In the genomic region with DNA sequence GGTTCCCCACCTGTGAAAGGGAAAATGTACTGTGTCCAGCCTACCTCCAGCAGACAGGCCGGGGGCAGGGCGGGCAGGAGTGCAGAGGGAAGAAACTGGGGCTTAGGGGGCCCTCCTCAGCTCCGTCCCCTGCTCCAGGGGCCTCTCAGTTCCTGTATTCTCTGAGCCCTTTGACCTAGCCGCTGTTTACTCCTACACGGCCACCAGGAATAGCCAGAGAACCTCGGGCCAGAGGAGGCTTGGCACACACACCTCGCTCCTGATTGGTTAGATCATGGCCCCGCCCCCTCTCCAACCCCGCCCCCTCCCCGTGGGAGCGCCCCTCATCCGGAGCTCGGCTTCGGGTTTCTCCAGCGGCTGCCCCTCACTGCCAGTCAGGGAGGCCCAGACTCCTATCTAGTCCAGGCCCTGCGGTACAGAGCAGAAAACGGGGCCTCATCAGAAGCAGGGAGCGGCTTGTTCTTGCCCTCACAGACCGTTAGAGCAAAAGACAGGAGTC, we compare ENCODE assay signal across 8 cellular contexts. TPM values are rescaled to one million over a fixed set of nuclear protein-coding genes. Genes with fewer than 3 reads are reported as not detected.
DNase-seq lines count a peak whose midpoint lies in the region; ATAC-seq and TF ChIP-seq lines count a peak whose summit lies in the region.

No MANE protein-coding gene starts in this region.

- DNase-seq in activated CD4-positive, alpha-beta memory T cell treated with anti-CD3 and anti-CD28 coated beads for 36 hours = peak; percentile 51
- DNase-seq in activated CD4-positive, alpha-beta memory T cell treated with anti-CD3 and anti-CD28 coated beads, Interleukin-2, amount 10 ng/mL, durations not matched to agents 7 days and 5 days = no peak
- DNase-seq in Peyer's patch (peak; percentile 46 to 78 (median 72)), dorsolateral prefrontal cortex (peak; percentile 68 to 88 (median 78)), lower lobe of right lung (peak; percentile 83), DMS153 treated with DMSO at 0.1 percent for 48 hours (lab: John Stamatoyannopoulos, UW; ENCODE audit: unreplicated experiment) (no peak), DMS53 (lab: John Stamatoyannopoulos, UW) (no peak)

- no peak for TF ChIP-seq POLR2A in Peyer's patch (IDR thresholded peaks at IDR 0.05)

- ATAC-seq in lower lobe of right lung = peak; percentile 74 to 79

- H3K27me3 ChIP-seq in Peyer's patch = no peaks in the 10 kb centered on the region
- H3K27me3 ChIP-seq in dorsolateral prefrontal cortex = no peaks in the 10 kb centered on the region
- no peaks in the 10 kb centered on the region for H3K27me3 ChIP-seq in lower lobe of right lung (ENCODE audit: low read depth)
- H3K27me3 ChIP-seq in stomach smooth muscle (ENCODE audit: control insufficient read depth in 1 of 2, insufficient read depth in 2 of 2, low read length in 2 of 2) = no peaks in the 10 kb centered on the region

- H3K4me1 ChIP-seq in Peyer's patch = peaks cover 0 to 44% (median 17%) of the 10 kb centered on the region in 4 donors
- peaks cover 46% of the 10 kb centered on the region for H3K4me1 ChIP-seq in lower lobe of right lung
- peaks cover 36% of the 10 kb centered on the region for H3K4me1 ChIP-seq in stomach smooth muscle (ENCODE audit: control insufficient read depth, insufficient read depth, low read length)

- H3K36me3 ChIP-seq in Peyer's patch (peaks cover 0 to 37% (median 0%) of the 10 kb centered on the region in 3 donors), lower lobe of right lung (peaks cover 43% of the 10 kb centered on the region), stomach smooth muscle (ENCODE audit: control insufficient read depth in 2 of 2, insufficient read depth in 2 of 2, low read length in 2 of 2) (peaks cover 37 to 39% of the 10 kb centered on the region in 2 donors)

- H3K27me3 Mint-ChIP-seq in activated CD4-positive, alpha-beta memory T cell treated with anti-CD3 and anti-CD28 coated beads for 36 hours = no peaks in the 10 kb centered on the region
- H3K27me3 Mint-ChIP-seq in activated CD4-positive, alpha-beta memory T cell treated with anti-CD3 and anti-CD28 coated beads, Interleukin-2, amount 10 ng/mL, durations not matched to agents 7 days and 5 days = no peaks in the 10 kb centered on the region

- H3K27ac Mint-ChIP-seq in activated CD4-positive, alpha-beta memory T cell treated with anti-CD3 and anti-CD28 coated beads for 36 hours = no peak overlapping the region
- H3K27ac Mint-ChIP-seq in activated CD4-positive, alpha-beta memory T cell treated with anti-CD3 and anti-CD28 coated beads, Interleukin-2, amount 10 ng/mL, durations not matched to agents 7 days and 5 days = no peak overlapping the region

- peak overlapping the region; percentile 32 for H3K4me3 Mint-ChIP-seq in activated CD4-positive, alpha-beta memory T cell treated with anti-CD3 and anti-CD28 coated beads for 36 hours
- no peak overlapping the region for H3K4me3 Mint-ChIP-seq in activated CD4-positive, alpha-beta memory T cell treated with anti-CD3 and anti-CD28 coated beads, Interleukin-2, amount 10 ng/mL, durations not matched to agents 7 days and 5 days

- H3K9ac ChIP-seq in stomach smooth muscle (ENCODE audit: low read length in 2 of 2) = peak overlapping the region in 1 of 2 donors; percentile 21

- POLR2A ChIA-PET in activated CD4-positive, alpha-beta memory T cell treated with anti-CD3 and anti-CD28 coated beads for 36 hours (lab: Charles Lee) = no interaction called here
- POLR2A ChIA-PET in activated CD4-positive, alpha-beta memory T cell treated with anti-CD3 and anti-CD28 coated beads, Interleukin-2, amount 10 ng/mL, durations not matched to agents 7 days and 5 days (lab: Charles Lee) = interaction anchor here (1.2 kb wide), 1 partner anchor 115 kb away, joined by 3 read pairs; no protein-coding TSS in a partner anchor

- CTCF ChIA-PET in activated CD4-positive, alpha-beta memory T cell treated with anti-CD3 and anti-CD28 coated beads for 36 hours (lab: Charles Lee) = interaction anchor here (0.6 to 2.3 kb wide), 3 partner anchors 24 to 162 kb away, joined by 5 to 11 read pairs (median 7); partner anchors contain the start of gene TOR2A
- CTCF ChIA-PET in activated CD4-positive, alpha-beta memory T cell treated with anti-CD3 and anti-CD28 coated beads, Interleukin-2, amount 10 ng/mL, durations not matched to agents 7 days and 5 days (lab: Charles Lee) = interaction anchor here (0.6 kb wide), 1 partner anchor 307 kb away, joined by 3 read pairs; no protein-coding TSS in a partner anchor

- peaks cover 9% of the 10 kb centered on the region for H3K9me3 Mint-ChIP-seq in activated CD4-positive, alpha-beta memory T cell treated with anti-CD3 and anti-CD28 coated beads for 36 hours
- peaks cover 8% of the 10 kb centered on the region for H3K9me3 Mint-ChIP-seq in activated CD4-positive, alpha-beta memory T cell treated with anti-CD3 and anti-CD28 coated beads, Interleukin-2, amount 10 ng/mL, durations not matched to agents 7 days and 5 days

- peaks cover 0 to 3% (median 1%) of the 10 kb centered on the region in 4 donors for H3K9me3 ChIP-seq in Peyer's patch
- no peaks in the 10 kb centered on the region for H3K9me3 ChIP-seq in lower lobe of right lung
- peaks cover 7 to 8% of the 10 kb centered on the region in 2 donors for H3K9me3 ChIP-seq in stomach smooth muscle (ENCODE audit: control insufficient read depth in 2 of 2, low read length in 2 of 2)

- intact Hi-C loops in activated CD4-positive, alpha-beta memory T cell treated with anti-CD3 and anti-CD28 coated beads for 36 hours (cut with micrococcal nuclease) = no loop called here
- intact Hi-C loops in dorsolateral prefrontal cortex (cut with DNase I) (no loop called here), lower lobe of right lung (cut with DNase I) (no loop called here)

- peaks cover 30% of the 10 kb centered on the region for H3K4me1 Mint-ChIP-seq in activated CD4-positive, alpha-beta memory T cell treated with anti-CD3 and anti-CD28 coated beads for 36 hours (ENCODE audit: low read depth)
- peaks cover 51% of the 10 kb centered on the region for H3K4me1 Mint-ChIP-seq in activated CD4-positive, alpha-beta memory T cell treated with anti-CD3 and anti-CD28 coated beads, Interleukin-2, amount 10 ng/mL, durations not matched to agents 7 days and 5 days

- H3K27ac ChIP-seq in Peyer's patch (peak overlapping the region; percentile 52 to 89 (median 78)), dorsolateral prefrontal cortex (peak overlapping the region; percentile 39 to 95 (median 89)), lower lobe of right lung (peak overlapping the region; percentile 91), stomach smooth muscle (ENCODE audit: low read length) (peak overlapping the region; percentile 73)

- TF ChIP-seq CTCF in Peyer's patch (IDR thresholded peaks at IDR 0.05) (no peak), dorsolateral prefrontal cortex (IDR thresholded peaks at IDR 0.05 in 54 of 56, conservative IDR thresholded peaks at IDR 0.05 in 2 of 56; ENCODE audit: low read depth in 1 of 56, partially characterized antibody in 56 of 56) (peak in 7 of 56 donors; percentile 8 to 25 (median 18)), lower lobe of right lung (IDR thresholded peaks at IDR 0.05) (no peak)

- peaks cover 47% of the 10 kb centered on the region for H3K36me3 Mint-ChIP-seq in activated CD4-positive, alpha-beta memory T cell treated with anti-CD3 and anti-CD28 coated beads for 36 hours
- peaks cover 70% of the 10 kb centered on the region for H3K36me3 Mint-ChIP-seq in activated CD4-positive, alpha-beta memory T cell treated with anti-CD3 and anti-CD28 coated beads, Interleukin-2, amount 10 ng/mL, durations not matched to agents 7 days and 5 days (ENCODE audit: low read depth)

- H3K4me3 ChIP-seq in Peyer's patch (peak overlapping the region in 3 of 4 donors; percentile 13 to 68 (median 33)), dorsolateral prefrontal cortex (peak overlapping the region in 54 of 59 donors; percentile 8 to 98 (median 89)), lower lobe of right lung (peak overlapping the region; percentile 99), stomach smooth muscle (ENCODE audit: low read length in 2 of 2) (peak overlapping the region in 1 of 2 donors; percentile 68)

RNA-seq across cellular contexts. Expression of gene ST6GALNAC6, which starts 2.2 kb away (rescaled TPM):
- 10 to 100 TPM; 50.1 to 53.8 TPM for total RNA-seq in activated CD4-positive, alpha-beta memory T cell treated with anti-CD3 and anti-CD28 coated beads for 36 hours
- 100 to 1,000 TPM; 141 to 146 TPM for total RNA-seq in activated CD4-positive, alpha-beta memory T cell treated with anti-CD3 and anti-CD28 coated beads, Interleukin-2, amount 10 ng/mL, durations not matched to agents 7 days and 5 days
- total RNA-seq in Peyer's patch = 10 to 100 TPM in 3 of 4 donors, 1 to 10 TPM in 1; 7.7 to 88.3 (median 18.9) TPM
- 100 to 1,000 TPM in 113 of 120 experiments, 10 to 100 TPM in 7; 52.7 to 225 (median 137) TPM for total RNA-seq in dorsolateral prefrontal cortex
- total RNA-seq in lower lobe of right lung = 82.0 TPM

RNA-seq across cellular contexts. Expression of gene ST6GALNAC4, which starts 19.6 kb away (rescaled TPM):
- total RNA-seq in activated CD4-positive, alpha-beta memory T cell treated with anti-CD3 and anti-CD28 coated beads for 36 hours = 10 to 100 TPM; 21.2 to 23.5 TPM
- total RNA-seq in activated CD4-positive, alpha-beta memory T cell treated with anti-CD3 and anti-CD28 coated beads, Interleukin-2, amount 10 ng/mL, durations not matched to agents 7 days and 5 days = 10 to 100 TPM; 19.4 to 21.5 TPM
- total RNA-seq in Peyer's patch (100 to 1,000 TPM in 1 of 4 donors, 10 to 100 TPM in 3; 39.9 to 119 (median 46.7) TPM), dorsolateral prefrontal cortex (10 to 100 TPM; 13.2 to 58.0 (median 23.6) TPM), lower lobe of right lung (45.6 TPM)

RNA-seq across cellular contexts. Expression of gene AK1, which starts 19.8 kb away (rescaled TPM):
- 10 to 100 TPM; 27.7 to 28.5 TPM for total RNA-seq in activated CD4-positive, alpha-beta memory T cell treated with anti-CD3 and anti-CD28 coated beads for 36 hours
- 10 to 100 TPM; 80.9 to 81.9 TPM for total RNA-seq in activated CD4-positive, alpha-beta memory T cell treated with anti-CD3 and anti-CD28 coated beads, Interleukin-2, amount 10 ng/mL, durations not matched to agents 7 days and 5 days
- total RNA-seq in Peyer's patch = 10 to 100 TPM in 3 of 4 donors, 1 to 10 TPM in 1; 2.5 to 22.3 (median 18.4) TPM
- 100 to 1,000 TPM in 108 of 120 experiments, 10 to 100 TPM in 12; 58.9 to 165 (median 129) TPM for total RNA-seq in dorsolateral prefrontal cortex
- total RNA-seq in lower lobe of right lung = 185 TPM

RNA-seq across cellular contexts. Expression of gene PIP5KL1, which starts 33.3 kb away (rescaled TPM):
- total RNA-seq in activated CD4-positive, alpha-beta memory T cell treated with anti-CD3 and anti-CD28 coated beads for 36 hours = 1 to 10 TPM in 1 of 2 experiments, under 1 TPM in 1; 0.94 to 2.9 TPM
- total RNA-seq in activated CD4-positive, alpha-beta memory T cell treated with anti-CD3 and anti-CD28 coated beads, Interleukin-2, amount 10 ng/mL, durations not matched to agents 7 days and 5 days = 1 to 10 TPM; 1.5 to 1.9 TPM
- total RNA-seq in Peyer's patch = 1 to 10 TPM in 1 of 4 donors, not detected in 3; 2.5 TPM
- total RNA-seq in dorsolateral prefrontal cortex = 10 to 100 TPM in 5 of 120 experiments, 1 to 10 TPM in 115; 1.2 to 13.2 (median 5.0) TPM
- 11.5 TPM for total RNA-seq in lower lobe of right lung

RNA-seq across cellular contexts. Expression of gene DPM2, which starts 40.4 kb away (rescaled TPM):
- total RNA-seq in activated CD4-positive, alpha-beta memory T cell treated with anti-CD3 and anti-CD28 coated beads for 36 hours = 10 to 100 TPM; 41.5 to 42.0 TPM
- total RNA-seq in activated CD4-positive, alpha-beta memory T cell treated with anti-CD3 and anti-CD28 coated beads, Interleukin-2, amount 10 ng/mL, durations not matched to agents 7 days and 5 days = 10 to 100 TPM; 48.2 TPM
- 10 to 100 TPM; 20.6 to 27.3 (median 22.1) TPM for total RNA-seq in Peyer's patch
- 10 to 100 TPM; 23.7 to 41.9 (median 31.9) TPM for total RNA-seq in dorsolateral prefrontal cortex
- total RNA-seq in lower lobe of right lung = 33.7 TPM

Comparison
In these comparisons a context has a peak if more than half of its experiments do, and no peak if none do; other contexts are left out.
1. DNase-seq: peak in activated CD4-positive, alpha-beta memory T cell treated with anti-CD3 and anti-CD28 coated beads for 36 hours (single experiment), Peyer's patch (3 of 3), dorsolateral prefrontal cortex (10 of 10) and lower lobe of right lung (single experiment); none in activated CD4-positive, alpha-beta memory T cell treated with anti-CD3 and anti-CD28 coated beads, Interleukin-2, amount 10 ng/mL, durations not matched to agents 7 days and 5 days (single experiment), DMS153 treated with DMSO at 0.1 percent for 48 hours (single experiment) and DMS53 (single experiment).
2. Peak in every context shown above with its lines, with median percentiles within 50 percentile points of each other: H3K27ac ChIP-seq.